8 cellular contexts compared by ENCODE assay signal in the genomic region with DNA sequence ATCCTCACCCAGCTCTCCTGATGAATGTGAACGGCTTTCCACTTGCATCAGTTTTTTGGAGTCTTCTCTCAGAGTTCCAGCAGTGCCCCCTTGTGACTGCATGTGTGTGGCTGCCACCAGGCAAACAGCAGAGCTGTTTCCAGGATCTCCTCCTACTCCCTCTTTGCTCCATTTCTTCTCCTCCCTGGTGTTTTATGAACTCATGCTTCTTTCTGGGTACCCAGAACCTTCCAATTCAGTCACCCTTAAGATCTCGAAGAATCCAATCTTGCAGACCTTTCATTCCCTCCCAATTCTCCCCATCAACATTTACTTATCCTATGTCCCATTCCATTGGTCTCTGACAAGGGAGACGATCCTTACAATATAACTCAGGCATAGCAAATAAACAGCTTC. TPM values are rescaled to one million over a fixed set of nuclear protein-coding genes. Genes with fewer than 3 reads are reported as not detected.
DNase-seq lines count a peak whose midpoint lies in the region; ATAC-seq and TF ChIP-seq lines count a peak whose summit lies in the region.

No MANE protein-coding gene starts in this region.

- intact Hi-C loops in dorsolateral prefrontal cortex (cut with DNase I) = loop anchor here (2.0 to 5.0 kb wide), 2 partner anchors 139 kb away; no protein-coding TSS in a partner anchor
- intact Hi-C loops in right lobe of liver (cut with DNase I) = loop anchor here (5.0 to 10.0 kb wide), 2 partner anchors 139 to 141 kb away; no protein-coding TSS in a partner anchor

- DNase-seq in NCI-H2171 treated with DMSO at 0.1 percent for 48 hours (lab: John Stamatoyannopoulos, UW) = peak; percentile 22
- no peak for DNase-seq in NCI-H2171 (lab: John Stamatoyannopoulos, UW)
- DNase-seq in MG63 = peak; percentile 53
- peak; percentile 9 for DNase-seq in T follicular helper cell (ENCODE audit: low read depth)
- peak in 8 of 10 donors; percentile 25 to 58 (median 54) for DNase-seq in dorsolateral prefrontal cortex
- DNase-seq in right lobe of liver = peak; percentile 48 to 61 (median 60)
- DNase-seq in thoracic aorta (ENCODE audit: low spot score) = no peak

- H3K4me3 ChIP-seq in MG63 (no peak overlapping the region), dorsolateral prefrontal cortex (no peak overlapping the region), right lobe of liver (no peak overlapping the region), thoracic aorta (no peak overlapping the region)

- H3K9me3 ChIP-seq in MG63 (no peaks in the 10 kb centered on the region), right lobe of liver (no peaks in the 10 kb centered on the region), thoracic aorta (no peaks in the 10 kb centered on the region)

- TF ChIP-seq CTCF in dorsolateral prefrontal cortex (IDR thresholded peaks at IDR 0.05 in 54 of 56, conservative IDR thresholded peaks at IDR 0.05 in 2 of 56; ENCODE audit: low read depth in 1 of 56, partially characterized antibody in 56 of 56) (peak in 54 of 56 donors; percentile 29 to 77 (median 60)), right lobe of liver (IDR thresholded peaks at IDR 0.05) (peak; percentile 49 to 73 (median 64)), thoracic aorta (IDR thresholded peaks at IDR 0.05) (peak; percentile 43)

- ATAC-seq in right lobe of liver = peak; percentile 76 to 96 (median 88)
- no peak for ATAC-seq in thoracic aorta (ENCODE audit: insufficient number of reproducible peaks, low FRiP score, low read depth)
- ATAC-seq in HG02970 (IDR thresholded peaks at IDR 0.05; ENCODE audit: low FRiP score, unreplicated experiment) = no peak

- H3K4me1 ChIP-seq in right lobe of liver = no peaks in the 10 kb centered on the region
- H3K4me1 ChIP-seq in thoracic aorta (ENCODE audit: control insufficient read depth in 1 of 2, low read depth in 2 of 2) = no peaks in the 10 kb centered on the region

- 25% methylated on average over 3 of the region's 3 CpGs for WGBS in right lobe of liver (ENCODE audit: insufficient coverage, low coverage, low lambda C conversion rate, missing lambda C conversion rate)

- TF ChIP-seq POLR2A in right lobe of liver (IDR thresholded peaks at IDR 0.05) = no peak

- H3K27me3 ChIP-seq in MG63 = no peaks in the 10 kb centered on the region
- peaks cover 0 to 67% (median 22%) of the 10 kb centered on the region in 45 donors for H3K27me3 ChIP-seq in dorsolateral prefrontal cortex
- no peaks in the 10 kb centered on the region for H3K27me3 ChIP-seq in right lobe of liver
- H3K27me3 ChIP-seq in thoracic aorta (replicated peaks; ENCODE audit: insufficient read depth) = no peaks in the 10 kb centered on the region

- no peaks in the 10 kb centered on the region for H3K36me3 ChIP-seq in MG63
- no peaks in the 10 kb centered on the region for H3K36me3 ChIP-seq in right lobe of liver
- no peaks in the 10 kb centered on the region for H3K36me3 ChIP-seq in thoracic aorta

- no peak overlapping the region for H3K27ac ChIP-seq in dorsolateral prefrontal cortex
- no peak overlapping the region for H3K27ac ChIP-seq in right lobe of liver
- H3K27ac ChIP-seq in thoracic aorta = no peak overlapping the region

RNA-seq across cellular contexts. Expression of a gene that starts 6.8 kb away (rescaled TPM):
- 1.5 and 10.0 TPM in 2 replicates for total RNA-seq in MG63 (2014; rRNA removed; shearing (Covaris generic); ENCODE audit: low replicate concordance)
- total RNA-seq in dorsolateral prefrontal cortex (10 to 100 TPM in 41 of 120 experiments, 1 to 10 TPM in 79; 4.4 to 17.2 (median 8.8) TPM), right lobe of liver (1 to 10 TPM; 3.4 to 4.8 (median 4.1) TPM), thoracic aorta (1 to 10 TPM; 2.6 to 9.6 TPM)

RNA-seq across cellular contexts. Expression of a gene that starts 42.8 kb away (rescaled TPM):
- 24.1 and 42.7 TPM in 2 replicates for total RNA-seq in MG63 (2014; rRNA removed; shearing (Covaris generic); ENCODE audit: low replicate concordance)
- 10 to 100 TPM; 13.0 to 40.7 (median 25.0) TPM for total RNA-seq in dorsolateral prefrontal cortex
- total RNA-seq in right lobe of liver = 10 to 100 TPM in 5 of 6 experiments, 1 to 10 TPM in 1; 9.9 to 20.8 (median 12.7) TPM
- 10 to 100 TPM; 20.0 to 21.7 TPM for total RNA-seq in thoracic aorta

Comparison
In these comparisons a context has a peak if more than half of its experiments do, and no peak if none do; other contexts are left out.
1. DNase-seq: peak in NCI-H2171 treated with DMSO at 0.1 percent for 48 hours (single experiment), MG63 (single experiment), T follicular helper cell (single experiment), dorsolateral prefrontal cortex (8 of 10) and right lobe of liver (3 of 3); none in NCI-H2171 (single experiment) and thoracic aorta (single experiment).
2. ATAC-seq: peak in right lobe of liver (4 of 4); none in thoracic aorta (single experiment) and HG02970 (single experiment).
3. Peak in every context shown above with its lines, with median percentiles within 50 percentile points of each other: CTCF ChIP-seq.